8 cellular contexts compared by ENCODE assay signal in genomic region chr1:218346391-218347204, GRCh38. TPM values are rescaled to one million over a fixed set of nuclear protein-coding genes. Genes with fewer than 3 reads are reported as not detected.
A peak's percentile ranks its signal among the peaks of the same experiment; 100 is the strongest.
DNase-seq lines count a peak whose midpoint lies in the region; ATAC-seq and TF ChIP-seq lines count a peak whose summit lies in the region.

No MANE protein-coding gene starts in this region.

- DNase-seq in activated T-cell treated with anti-CD3 and anti-CD28 coated beads, Interleukin-2, amount 50 U/mL, for 48 hours = peak; percentile 26 to 32
- DNase-seq in activated T-cell treated with anti-CD3 and anti-CD28 coated beads for 4 hours = no peak
- DNase-seq in RWPE2 (ENCODE audit: low spot score) = no peak
- peak in 1 of 2 donors; percentile 44 for DNase-seq in foreskin keratinocyte
- DNase-seq in trophoblast cell = peak; percentile 17 to 49
- no peak for DNase-seq in HUDEP-2 (lab: John Stamatoyannopoulos, UW; ENCODE audit: unreplicated experiment in 76 of 76)

- peak overlapping the region; percentile 78 for H3K18ac ChIP-seq in trophoblast cell (ENCODE audit: low read length)

- H3K9me3 ChIP-seq in RWPE2 (ENCODE audit: severe bottlenecking) (no peaks in the 10 kb centered on the region), trophoblast cell (ENCODE audit: insufficient read depth, low read depth, low read length) (no peaks in the 10 kb centered on the region)

- H3K4me2 ChIP-seq in trophoblast cell (ENCODE audit: low read length) = peak overlapping the region; percentile 94

- peak overlapping the region; percentile 53 for H3K4me3 ChIP-seq in RWPE2 (ENCODE audit: severe bottlenecking)
- peak overlapping the region; percentile 75 for H3K4me3 ChIP-seq in trophoblast cell (ENCODE audit: low read depth, low read length)

- no peak overlapping the region for H3K23ac ChIP-seq in trophoblast cell (ENCODE audit: low read length)

- H3K4ac ChIP-seq in trophoblast cell (ENCODE audit: low read depth, low read length) = peak overlapping the region; percentile 37

- no peak overlapping the region for H2AK5ac ChIP-seq in trophoblast cell (ENCODE audit: low read length)

- H4K8ac ChIP-seq in trophoblast cell (ENCODE audit: low read depth, low read length) = peak overlapping the region; percentile 17

- H4K12ac ChIP-seq in trophoblast cell (ENCODE audit: low read depth, low read length) = no peak overlapping the region

- ATAC-seq in RWPE2 (ENCODE audit: low read depth) = peak; percentile 13; the same call in 1 of the 3 replicates
- ATAC-seq in foreskin keratinocyte = peak; percentile 1
- no peak for ATAC-seq in GM18861 (IDR thresholded peaks at IDR 0.05; ENCODE audit: unreplicated experiment)
- ATAC-seq in HG03097 (IDR thresholded peaks at IDR 0.05; ENCODE audit: low FRiP score, unreplicated experiment) = no peak

- no peak overlapping the region for H2BK120ac ChIP-seq in trophoblast cell (ENCODE audit: insufficient read depth, low read length, poor library complexity)

- no peak overlapping the region for H4K91ac ChIP-seq in trophoblast cell (ENCODE audit: low read depth, low read length)

- H3K9ac ChIP-seq in trophoblast cell (ENCODE audit: low read length) = peak overlapping the region; percentile 77

- no peak overlapping the region for H2BK12ac ChIP-seq in trophoblast cell (ENCODE audit: low read length)

- H2AFZ ChIP-seq in trophoblast cell (ENCODE audit: insufficient read depth, low read length, poor library complexity) = peak overlapping the region; percentile 32

- 100% methylated on average over 1 of the region's 39 CpGs for WGBS in trophoblast cell (ENCODE audit: extremely low coverage, insufficient coverage, insufficient read length)

- H3K27me3 ChIP-seq in RWPE2 (ENCODE audit: insufficient read depth, poor library complexity, severe bottlenecking) (no peaks in the 10 kb centered on the region), foreskin keratinocyte (no peaks in the 10 kb centered on the region), trophoblast cell (ENCODE audit: insufficient read depth, low read length) (no peaks in the 10 kb centered on the region)

- peaks cover 13% of the 10 kb centered on the region for H3K79me1 ChIP-seq in trophoblast cell (ENCODE audit: low read length)

- no peak for TF ChIP-seq CTCF in RWPE2 (IDR thresholded peaks at IDR 0.05; ENCODE audit: poor library complexity, severe bottlenecking)
- TF ChIP-seq CTCF in foreskin keratinocyte (conservative IDR thresholded peaks at IDR 0.05) = no peak

- no peaks in the 10 kb centered on the region for H3K36me3 ChIP-seq in RWPE2 (ENCODE audit: low read depth)
- H3K36me3 ChIP-seq in trophoblast cell (ENCODE audit: control insufficient read depth in 1 of 2, insufficient read depth in 2 of 2, low read length in 2 of 2) = no peaks in the 10 kb centered on the region

- H2BK5ac ChIP-seq in trophoblast cell (ENCODE audit: low read depth, low read length, poor library complexity) = peak overlapping the region; percentile 5

- H3K79me2 ChIP-seq in trophoblast cell (ENCODE audit: control insufficient read depth, insufficient read depth, low read length, poor library complexity) = no peaks in the 10 kb centered on the region

- H3K14ac ChIP-seq in trophoblast cell (ENCODE audit: low read length) = peak overlapping the region; percentile 66

- H3K27ac ChIP-seq in RWPE2 (ENCODE audit: poor library complexity, severe bottlenecking) = peak overlapping the region; percentile 75
- peak overlapping the region; percentile 53 for H3K27ac ChIP-seq in foreskin keratinocyte
- H3K27ac ChIP-seq in trophoblast cell (ENCODE audit: low read depth, low read length) = peak overlapping the region; percentile 66

- H3K4me1 ChIP-seq in RWPE2 (ENCODE audit: insufficient read depth, poor library complexity, severe bottlenecking) (peaks cover 13% of the 10 kb centered on the region), foreskin keratinocyte (peaks cover 21% of the 10 kb centered on the region), trophoblast cell (ENCODE audit: control insufficient read depth in 1 of 2, insufficient read depth in 2 of 2, low read length in 2 of 2) (no peaks in the 10 kb centered on the region)

RNA-seq across cellular contexts. Expression of gene TGFB2, which starts 1.5 kb away (rescaled TPM):
- 4.8 and 6.6 TPM in 2 replicates for total RNA-seq in foreskin keratinocyte
- 1.2 and 2.1 TPM in 2 replicates for polyA plus RNA-seq in foreskin keratinocyte
- polyA plus RNA-seq in trophoblast cell (2013) = 16.4 and 18.9 TPM in 2 replicates

Comparison
In these comparisons a context has a peak if more than half of its experiments do, and no peak if none do; other contexts are left out.
1. DNase-seq: peak in activated T-cell treated with anti-CD3 and anti-CD28 coated beads, Interleukin-2, amount 50 U/mL, for 48 hours (2 of 2) and trophoblast cell (2 of 2); none in activated T-cell treated with anti-CD3 and anti-CD28 coated beads for 4 hours (single experiment), RWPE2 (single experiment) and HUDEP-2 (0 of 76).
2. ATAC-seq: peak in RWPE2 (single experiment) and foreskin keratinocyte (single experiment); none in GM18861 (single experiment) and HG03097 (single experiment).
3. Peak in every context shown above with its lines, with median percentiles within 50 percentile points of each other: H3K27ac ChIP-seq.